Comparison of ENCODE assay signal across 20 cellular contexts in the genomic region with DNA sequence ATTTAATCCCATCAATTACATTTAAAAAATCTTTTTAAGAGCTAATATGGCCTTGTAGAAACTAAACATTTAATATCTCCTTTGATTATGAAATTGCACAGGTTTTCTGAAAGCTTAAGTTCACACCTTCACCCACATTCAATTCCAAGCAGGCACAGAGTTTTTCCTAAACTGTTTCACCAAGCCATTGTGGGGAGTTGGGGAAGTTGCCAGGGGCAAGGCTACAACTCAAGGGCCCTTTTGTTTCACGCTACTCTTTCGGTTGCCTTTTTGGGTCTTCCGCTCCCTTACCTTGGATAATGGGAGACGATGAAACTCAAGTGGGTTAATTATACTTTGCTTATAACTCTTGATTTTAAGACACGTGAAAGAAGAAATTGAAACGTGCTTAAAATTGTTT. TPM values are rescaled to one million over a fixed set of nuclear protein-coding genes. Genes with fewer than 3 reads are reported as not detected.
DNase-seq lines count a peak whose midpoint lies in the region; ATAC-seq and TF ChIP-seq lines count a peak whose summit lies in the region.
"Had no signal": no experiment of that assay in that cellular context is flagged by ENCODE, and none has a peak within 500 bp of the region (broad histone marks: within the 10 kb centered on the region; RNA-seq: fewer than 3 reads in every experiment).

No MANE protein-coding gene starts in this region.

- no peaks in the 10 kb centered on the region for H3K27me3 ChIP-seq in neural progenitor cell
- H3K27me3 ChIP-seq: Peyer's patch had no signal

- H3K27ac ChIP-seq in caudate nucleus (ENCODE audit: low read depth, low read length): peak overlapping the region; percentile 41
- H3K27ac ChIP-seq in temporal lobe (ENCODE audit: low read depth, low read length): peak overlapping the region; percentile 85
- H3K27ac ChIP-seq in neural progenitor cell: no peak overlapping the region
- H3K27ac ChIP-seq: C4-2B, Peyer's patch had no signal

- H3K4me1 Mint-ChIP-seq in neural progenitor cell: no peaks in the 10 kb centered on the region

- H3F3A ChIP-seq in neural progenitor cell (ENCODE audit: low read depth): no peaks in the 10 kb centered on the region

- ATAC-seq in HG03095 (IDR thresholded peaks at IDR 0.05; ENCODE audit: unreplicated experiment): no peak
- ATAC-seq: GM23338, HCT116, HepG2, Right ventricle myocardium inferior had no signal

- no peaks in the 10 kb centered on the region for H3K9me3 ChIP-seq in neural progenitor cell (ENCODE audit: low read depth)
- H3K9me3 ChIP-seq: Peyer's patch had no signal

- no peak overlapping the region for H3K4me3 ChIP-seq in neural progenitor cell
- H3K4me3 ChIP-seq: GM23338, Peyer's patch had no signal

- H3K27me3 Mint-ChIP-seq in neural progenitor cell (ENCODE audit: insufficient read depth, low read depth): peaks cover 2% of the 10 kb centered on the region

- peaks cover 10% of the 10 kb centered on the region for H3K79me2 ChIP-seq in neural progenitor cell (ENCODE audit: low read depth)

- no peaks in the 10 kb centered on the region for H3K4me1 ChIP-seq in neural progenitor cell

- no peak overlapping the region for H3K4me2 ChIP-seq in neural progenitor cell
- H3K4me2 ChIP-seq: GM23338 had no signal

- peaks cover 6% of the 10 kb centered on the region for H3K9me3 Mint-ChIP-seq in neural progenitor cell

- H3K27ac Mint-ChIP-seq in neural progenitor cell: no peak overlapping the region
- H3K27ac Mint-ChIP-seq: GM23338 had no signal

- peak; percentile 33 for DNase-seq in NCI-H1105 (lab: John Stamatoyannopoulos, UW)
- peak in 14 of 61 donors; percentile 2 to 26 (median 14) for DNase-seq in caudate nucleus (lab: John Stamatoyannopoulos, UW)
- peak; percentile 70 for DNase-seq in medulla oblongata (ENCODE audit: extremely low spot score)
- no peak for DNase-seq in neural progenitor cell (ENCODE audit: low spot score)
- DNase-seq in foreskin melanocyte: no peak
- DNase-seq: ACHN; KG1; MV-4-11; NCI-H1417 treated with DMSO at 0.1 percent for 48 hours; NCI-H2081; NCI-H748 treated with DMSO at 0.1 percent for 48 hours; NK-92 treated with Interleukin-12 subunit alpha and Interleukin-12 subunit beta, amount 100 ng/mL, for 24 hours; Peyer's patch had no signal

- no peak overlapping the region for H3K9ac ChIP-seq in neural progenitor cell

- no peaks in the 10 kb centered on the region for H3K36me3 ChIP-seq in neural progenitor cell
- H3K36me3 ChIP-seq: Peyer's patch had no signal

- TF ChIP-seq CTCF in neural progenitor cell (IDR thresholded peaks at IDR 0.05): no peak

- no peaks in the 10 kb centered on the region for H3K36me3 Mint-ChIP-seq in neural progenitor cell

- H4K20me1 ChIP-seq in neural progenitor cell (ENCODE audit: low read depth): no peaks in the 10 kb centered on the region

- no peak overlapping the region for H2AFZ ChIP-seq in neural progenitor cell (replicated peaks)
- H2AFZ ChIP-seq: GM23338 had no signal

- no peak overlapping the region for H3K4me3 Mint-ChIP-seq in neural progenitor cell
- H3K4me3 Mint-ChIP-seq: GM23338 had no signal

RNA-seq across cellular contexts. Expression of a gene that starts 33.3 kb away (rescaled TPM):
- total RNA-seq in temporal lobe: 81.4 TPM
- 44.3 and 83.2 TPM in 2 replicates for total RNA-seq in neural progenitor cell (ENCODE audit: low replicate concordance)

Comparison
In these comparisons a context has a peak if more than half of its experiments do, and no peak if none do; other contexts are left out.
1. DNase-seq: peak in NCI-H1105 (single experiment) and medulla oblongata (single experiment); none in neural progenitor cell (single experiment) and foreskin melanocyte (single experiment).